In genomic region chr1:156499703-156500577, GRCh38 we compare ENCODE assay signal across 8 cellular contexts. TPM values are rescaled to one million over a fixed set of nuclear protein-coding genes. Genes with fewer than 3 reads are reported as not detected.
DNase-seq lines count a peak whose midpoint lies in the region; ATAC-seq, FAIRE-seq and TF ChIP-seq lines count a peak whose summit lies in the region.

No MANE protein-coding gene starts in this region.

- H3K4me3 ChIP-seq in Caco-2 (ENCODE audit: low read depth, low read length), result peak overlapping the region; percentile 93
- H3K4me3 ChIP-seq in left lung, result peak overlapping the region; percentile 93 to 99

- intact Hi-C loops in Caco-2 (cut with micrococcal nuclease; ENCODE audit: unreplicated experiment) (loop anchor here (10.0 kb wide), 1 partner anchor 105 kb away; the partner anchor contains the start of gene GPATCH4), left lung (cut with DNase I) (no loop called here)

- peak overlapping the region; percentile 94 for H3K27ac Mint-ChIP-seq in Caco-2 (ENCODE audit: unreplicated experiment)
- H3K27ac Mint-ChIP-seq in T-helper 17 cell, result peak overlapping the region; percentile 99
- peak overlapping the region; percentile 94 for H3K27ac Mint-ChIP-seq in chondrocyte (ENCODE audit: unreplicated experiment)
- peak overlapping the region; percentile 98 for H3K27ac Mint-ChIP-seq in stimulated activated naive B cell treated with anti-CD40 and anti-IgM and Interleukin-4, amounts not matched to agents 10 μg/mL and 1 μg/mL and 100 μg/mL, for 72 hours

- DNase-seq in Caco-2 (no peak), T-helper 17 cell (peak; percentile 32 to 44 (median 35)), chondrocyte (ENCODE audit: low spot score) (peak; percentile 82), left lung (peak in 1 of 2 donors; percentile 68), GM12891 (ENCODE audit: insufficient read length, low spot score) (no peak), DMS153 treated with DMSO at 0.1 percent for 48 hours (lab: John Stamatoyannopoulos, UW; ENCODE audit: unreplicated experiment) (no peak)
- peak; percentile 72 for DNase-seq in stimulated activated naive B cell treated with anti-CD40 and anti-IgM and Interleukin-4, amounts not matched to agents 10 μg/mL and 1 μg/mL and 100 μg/mL, for 72 hours

- H3K9me3 ChIP-seq in Caco-2, result no peaks in the 10 kb centered on the region
- no peaks in the 10 kb centered on the region for H3K9me3 ChIP-seq in T-helper 17 cell (ENCODE audit: control insufficient read depth, low read length, poor library complexity, severe bottlenecking)
- H3K9me3 ChIP-seq in left lung, result no peaks in the 10 kb centered on the region

- H3K36me3 ChIP-seq in Caco-2 (ENCODE audit: control insufficient read depth, insufficient read depth, low read length) (no peaks in the 10 kb centered on the region), left lung (no peaks in the 10 kb centered on the region)

- H3K4me1 Mint-ChIP-seq in Caco-2 (ENCODE audit: low read depth, unreplicated experiment) (peaks cover 26% of the 10 kb centered on the region), T-helper 17 cell (peaks cover 63% of the 10 kb centered on the region), chondrocyte (ENCODE audit: low read depth) (peaks cover 79% of the 10 kb centered on the region)
- peaks cover 63 to 77% of the 10 kb centered on the region in 2 donors for H3K4me1 Mint-ChIP-seq in stimulated activated naive B cell treated with anti-CD40 and anti-IgM and Interleukin-4, amounts not matched to agents 10 μg/mL and 1 μg/mL and 100 μg/mL, for 72 hours

- POLR2A ChIA-PET in Caco-2 (lab: Charles Lee), result interaction anchor here (0.6 to 1.9 kb wide), 14 partner anchors 15 to 1250 kb away, joined by 3 to 92 read pairs (median 6); partner anchors contain the start of genes NAXE and SMG5

- peak overlapping the region; percentile 98 to 100 for H3K27ac ChIP-seq in left lung

- CTCF ChIA-PET in Caco-2 (lab: Charles Lee), result interaction anchor here (0.6 to 6.9 kb wide), 9 partner anchors 9 to 306 kb away, joined by 3 to 87 read pairs (median 3); partner anchors contain the start of gene SLC25A44

- BruUV-seq in Caco-2 (replicated peaks; lab: Mats Ljungman, UMichigan), result TSS peak; percentile 19

- ATAC-seq in HG02798 (IDR thresholded peaks at IDR 0.05; ENCODE audit: poor library complexity, unreplicated experiment) (peak; percentile 8), T-helper 17 cell (no peak), left lung (no peak)
- ATAC-seq in stimulated activated naive B cell treated with anti-CD40 and anti-IgM and Interleukin-4, amounts not matched to agents 10 μg/mL and 1 μg/mL and 100 μg/mL, for 72 hours (replicated peaks), result peak; percentile 21

- H3K27me3 Mint-ChIP-seq in Caco-2 (ENCODE audit: insufficient read depth, unreplicated experiment) (no peaks in the 10 kb centered on the region), T-helper 17 cell (no peaks in the 10 kb centered on the region), chondrocyte (ENCODE audit: low read depth) (no peaks in the 10 kb centered on the region)
- no peaks in the 10 kb centered on the region for H3K27me3 Mint-ChIP-seq in stimulated activated naive B cell treated with anti-CD40 and anti-IgM and Interleukin-4, amounts not matched to agents 10 μg/mL and 1 μg/mL and 100 μg/mL, for 72 hours

- H3K27me3 ChIP-seq in Caco-2 (replicated peaks; ENCODE audit: control insufficient read depth, insufficient read depth, low read length) (no peaks in the 10 kb centered on the region), left lung (no peaks in the 10 kb centered on the region)

- peak overlapping the region; percentile 89 for H3K4me3 Mint-ChIP-seq in Caco-2 (ENCODE audit: unreplicated experiment)
- H3K4me3 Mint-ChIP-seq in T-helper 17 cell, result peak overlapping the region; percentile 92
- peak overlapping the region; percentile 89 for H3K4me3 Mint-ChIP-seq in chondrocyte (ENCODE audit: unreplicated experiment)
- peak overlapping the region; percentile 98 for H3K4me3 Mint-ChIP-seq in stimulated activated naive B cell treated with anti-CD40 and anti-IgM and Interleukin-4, amounts not matched to agents 10 μg/mL and 1 μg/mL and 100 μg/mL, for 72 hours

- peaks cover 42% of the 10 kb centered on the region for H3K4me1 ChIP-seq in Caco-2
- H3K4me1 ChIP-seq in left lung, result peaks cover 64 to 82% of the 10 kb centered on the region in 2 donors

- no peak for TF ChIP-seq POLR2A in GM12891 (IDR thresholded peaks at IDR 0.05; ENCODE audit: low read depth, low read length)

- no peak for FAIRE-seq in GM12891 (lab: Jason Lieb, UNC)

- H3K9me3 Mint-ChIP-seq in Caco-2 (ENCODE audit: unreplicated experiment), result no peaks in the 10 kb centered on the region
- no peaks in the 10 kb centered on the region for H3K9me3 Mint-ChIP-seq in chondrocyte (ENCODE audit: low read depth)
- no peaks in the 10 kb centered on the region for H3K9me3 Mint-ChIP-seq in stimulated activated naive B cell treated with anti-CD40 and anti-IgM and Interleukin-4, amounts not matched to agents 10 μg/mL and 1 μg/mL and 100 μg/mL, for 72 hours

- H3K36me3 Mint-ChIP-seq in Caco-2 (ENCODE audit: insufficient read depth, unreplicated experiment), result peaks cover 7% of the 10 kb centered on the region
- H3K36me3 Mint-ChIP-seq in T-helper 17 cell (ENCODE audit: low read depth), result peaks cover 7% of the 10 kb centered on the region
- peaks cover 1% of the 10 kb centered on the region for H3K36me3 Mint-ChIP-seq in chondrocyte (ENCODE audit: low read depth)
- H3K36me3 Mint-ChIP-seq in stimulated activated naive B cell treated with anti-CD40 and anti-IgM and Interleukin-4, amounts not matched to agents 10 μg/mL and 1 μg/mL and 100 μg/mL, for 72 hours, result peaks cover 32 to 35% of the 10 kb centered on the region in 2 donors

- TF ChIP-seq CTCF in Caco-2 (IDR thresholded peaks at IDR 0.05; ENCODE audit: insufficient read depth in 1 of 2, low read depth in 1 of 2, low read length in 1 of 2, severe bottlenecking in 1 of 2, unreplicated experiment in 1 of 2) (no peak), chondrocyte (IDR thresholded peaks at IDR 0.05) (peak; percentile 9), left lung (IDR thresholded peaks at IDR 0.05) (no peak)

TF ChIP-seq in GM12891, 5 proteins besides CTCF, POLR2A, EP300 and RAD21:
- no peak; the same call in 1 of the 2 replicates for TF ChIP-seq POLR2AphosphoS5 (IDR thresholded peaks at IDR 0.05; ENCODE audit: low read depth, low read length)

RNA-seq across cellular contexts. Expression of gene MEF2D, which starts 0.6 kb away (rescaled TPM):
- 18.6 and 21.4 TPM in 2 replicates for total RNA-seq in Caco-2 (2022)
- total RNA-seq in T-helper 17 cell, result 100 to 1,000 TPM; 142 to 157 TPM
- total RNA-seq in chondrocyte, result 42.3 to 64.7 TPM (median 62.0 TPM) in 3 replicates
- 10 to 100 TPM; 45.4 to 52.8 TPM for total RNA-seq in left lung
- polyA plus RNA-seq in GM12891 (2012; ENCODE audit: low read depth, missing spikeins), result 23.8 TPM

Comparison
In these comparisons a context has a peak if more than half of its experiments do, and no peak if none do; other contexts are left out.
1. DNase-seq: peak in T-helper 17 cell (3 of 3), chondrocyte (single experiment) and stimulated activated naive B cell treated with anti-CD40 and anti-IgM and Interleukin-4, amounts not matched to agents 10 μg/mL and 1 μg/mL and 100 μg/mL, for 72 hours (single experiment); none in Caco-2 (0 of 2), GM12891 (single experiment) and DMS153 treated with DMSO at 0.1 percent for 48 hours (single experiment).
2. ATAC-seq: peak in HG02798 (single experiment) and stimulated activated naive B cell treated with anti-CD40 and anti-IgM and Interleukin-4, amounts not matched to agents 10 μg/mL and 1 μg/mL and 100 μg/mL, for 72 hours (2 of 2); none in T-helper 17 cell (single experiment) and left lung (single experiment).
3. Peak in every context shown above with its lines, with median percentiles within 50 percentile points of each other: H3K27ac Mint-ChIP-seq and H3K4me3 Mint-ChIP-seq.